Comparison of ENCODE assay signal across 9 cellular contexts in the genomic region with DNA sequence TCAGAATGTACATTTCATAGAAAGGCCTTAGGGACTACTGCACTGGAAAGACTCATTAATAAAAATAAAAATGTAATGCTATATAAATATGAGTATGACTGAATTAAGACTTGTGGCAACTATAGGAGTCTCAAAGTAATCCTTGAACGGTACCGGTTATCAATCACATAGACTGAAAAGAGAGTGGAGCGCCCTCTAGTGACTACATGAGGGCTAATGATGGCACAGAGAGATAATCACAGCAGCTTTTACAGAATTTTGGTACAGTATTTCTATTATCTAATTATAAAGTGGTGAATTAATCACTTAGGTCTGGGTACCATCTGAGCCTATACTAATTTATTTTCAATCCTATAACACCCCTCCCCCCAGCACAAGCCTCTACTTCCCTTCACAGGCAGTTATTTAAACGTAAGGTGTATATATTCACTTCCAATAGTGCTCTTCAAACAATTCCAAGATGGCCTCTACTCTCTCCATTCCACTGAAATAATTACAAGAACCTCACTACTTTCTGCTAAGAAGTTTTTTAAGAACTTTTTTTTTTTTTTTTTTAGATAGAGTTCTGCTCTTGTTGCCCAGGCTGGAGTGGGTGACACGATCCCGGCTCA. TPM values are rescaled to one million over a fixed set of nuclear protein-coding genes. Genes with fewer than 3 reads are reported as not detected.
DNase-seq lines count a peak whose midpoint lies in the region; ATAC-seq and TF ChIP-seq lines count a peak whose summit lies in the region.
"Had no signal": no experiment of that assay in that cellular context is flagged by ENCODE, and none has a peak within 500 bp of the region (broad histone marks: within the 10 kb centered on the region; RNA-seq: fewer than 3 reads in every experiment).

No MANE protein-coding gene starts in this region.

- H3K27me3 Mint-ChIP-seq in Calu3 (ENCODE audit: unreplicated experiment), result no peaks in the 10 kb centered on the region

- no peaks in the 10 kb centered on the region for H3K9me3 ChIP-seq in IMR-90 (ENCODE audit: control insufficient read depth, insufficient read depth, low read length)
- H3K9me3 ChIP-seq in ascending aorta, result no peaks in the 10 kb centered on the region
- H3K9me3 ChIP-seq in hepatocyte (ENCODE audit: low read depth), result no peaks in the 10 kb centered on the region
- H3K9me3 ChIP-seq: SJSA1 had no signal

- no peak overlapping the region for H4K8ac ChIP-seq in IMR-90 (ENCODE audit: low read depth in 2 of 2, low read length in 2 of 2)

- H4K91ac ChIP-seq in IMR-90 (ENCODE audit: insufficient read depth, low read depth, low read length), result no peak overlapping the region

- intact Hi-C loops in Calu3 (cut with micrococcal nuclease; ENCODE audit: unreplicated experiment) (no loop called here), IMR-90 (cut with micrococcal nuclease) (loop anchor here (1.0 kb wide), 1 partner anchor 89 kb away; no protein-coding TSS in a partner anchor), ascending aorta (cut with DNase I) (loop anchor here (5.0 kb wide), 2 partner anchors 42 to 108 kb away; partner anchors contain the start of gene ANKFY1)

- DNase-seq in Calu3 (peak; percentile 24), IMR-90 (peak; percentile 31), SK-MEL-5 (ENCODE audit: low read depth, low spot score) (peak; percentile 72), ascending aorta (ENCODE audit: low spot score in 2 of 2) (no peak), hepatocyte (ENCODE audit: low spot score) (peak; percentile 69), islet precursor cell (no peak)
- peak; percentile 8 to 15 for DNase-seq in stimulated activated CD4-positive, alpha-beta T cell treated with anti-CD3 and anti-CD28 coated beads, Interleukin-1b, Interleukin-23, amount 100 ng/mL, for 1 hour (ENCODE audit: low read depth in 2 of 2)

- no peak overlapping the region for H2BK15ac ChIP-seq in IMR-90 (ENCODE audit: low read depth, low read length)

- H2AK9ac ChIP-seq in IMR-90 (replicated peaks; ENCODE audit: low read depth, low read length, poor library complexity), result no peak overlapping the region

- H3K36me3 Mint-ChIP-seq in Calu3 (ENCODE audit: insufficient read depth, unreplicated experiment), result peaks cover 11% of the 10 kb centered on the region

- in situ Hi-C loops in IMR-90 (cut with MboI; ENCODE audit: low sequenced_read_pairs), result no loop called here
- in situ Hi-C loops in SK-MEL-5 (cut with HindIII; ENCODE audit: low pct_unique_long_range_greater_than_20kb, low sequenced_read_pairs), result no loop called here

- no peaks in the 10 kb centered on the region for H3K4me1 Mint-ChIP-seq in Calu3 (ENCODE audit: low read depth, unreplicated experiment)

- no peak overlapping the region for H3K4ac ChIP-seq in IMR-90 (ENCODE audit: low read depth, low read length)

- POLR2A ChIA-PET in IMR-90 (lab: Charles Lee; ENCODE audit: unreplicated experiment), result no interaction called here

- H2BK20ac ChIP-seq in IMR-90 (ENCODE audit: low read depth, low read length), result no peak overlapping the region

- H3K14ac ChIP-seq in IMR-90 (replicated peaks; ENCODE audit: low read depth, low read length), result no peak overlapping the region

- no peak overlapping the region for H3K27ac Mint-ChIP-seq in Calu3 (ENCODE audit: unreplicated experiment)

- no CpG with 5 or more reads among the region's 6 CpGs for WGBS in IMR-90 (ENCODE audit: extremely low coverage in 2 of 2, insufficient read length in 1 of 2), 2 experiments
- 52% methylated on average over 6 of the region's 6 CpGs for WGBS in hepatocyte (ENCODE audit: low lambda C conversion rate, missing lambda C conversion rate)

- BruUV-seq in Calu3 (replicated peaks; lab: Mats Ljungman, UMichigan) (no TSS peak), IMR-90 (replicated peaks; lab: Mats Ljungman, UMichigan) (no TSS peak)

- CTCF ChIA-PET in Calu3 (lab: Charles Lee) (interaction anchor here (0.8 kb wide), 1 partner anchor 88 kb away, joined by 3 read pairs; no protein-coding TSS in a partner anchor), IMR-90 (lab: Yijun Ruan, JAX) (interaction anchor here (1.0 kb wide), 1 partner anchor 9 kb away, joined by 6 read pairs; no protein-coding TSS in a partner anchor)

- H3K27ac ChIP-seq in IMR-90 (ENCODE audit: insufficient read depth, low read length), result no peak overlapping the region
- no peak overlapping the region for H3K27ac ChIP-seq in ascending aorta
- H3K27ac ChIP-seq in hepatocyte, result no peak overlapping the region
- H3K27ac ChIP-seq: SJSA1 had no signal

- H3K4me1 ChIP-seq in IMR-90 (ENCODE audit: control insufficient read depth, insufficient read depth, low read length) (peaks cover 3% of the 10 kb centered on the region; the same call in 1 of the 2 replicates), ascending aorta (peaks cover 0 to 5% of the 10 kb centered on the region in 2 donors), hepatocyte (ENCODE audit: insufficient read depth) (no peaks in the 10 kb centered on the region)

- H3K9me2 ChIP-seq in hepatocyte (replicated peaks; ENCODE audit: insufficient read depth), result no peaks in the 10 kb centered on the region

- peaks cover 74% of the 10 kb centered on the region for H3K79me2 ChIP-seq in hepatocyte

- no peak for TF ChIP-seq CTCF in Calu3 (IDR thresholded peaks at IDR 0.05; ENCODE audit: unreplicated experiment)
- peak; percentile 61 for TF ChIP-seq CTCF in IMR-90 (conservative IDR thresholded peaks at IDR 0.05; ENCODE audit: low read depth, low read length)
- TF ChIP-seq CTCF in ascending aorta (IDR thresholded peaks at IDR 0.05), result peak; percentile 31 to 68 (median 67)
- TF ChIP-seq CTCF in hepatocyte (IDR thresholded peaks at IDR 0.05; ENCODE audit: poor library complexity), result peak; percentile 70

- no peak overlapping the region for H2BK5ac ChIP-seq in IMR-90 (ENCODE audit: low read depth, low read length, poor library complexity, severe bottlenecking)

- H3K36me3 ChIP-seq in IMR-90 (ENCODE audit: control insufficient read depth, insufficient read depth, low read length) (peaks cover 8% of the 10 kb centered on the region), ascending aorta (peaks cover 7 to 10% of the 10 kb centered on the region in 2 donors), hepatocyte (replicated peaks; ENCODE audit: insufficient read depth, low read depth) (no peaks in the 10 kb centered on the region)

- H4K5ac ChIP-seq in IMR-90 (ENCODE audit: low read depth, low read length), result no peak overlapping the region

- TF ChIP-seq RAD21 in IMR-90 (IDR thresholded peaks at IDR 0.05; ENCODE audit: low read length), result peak; percentile 50

- H2BK120ac ChIP-seq in IMR-90 (ENCODE audit: low read depth, low read length), result no peak overlapping the region

- no peak for TF ChIP-seq POLR2A in IMR-90 (IDR thresholded peaks at IDR 0.05; ENCODE audit: low read depth, low read length)

- H3K4me2 ChIP-seq in IMR-90 (ENCODE audit: low read depth, low read length) (no peak overlapping the region), hepatocyte (no peak overlapping the region)

- H3K9me1 ChIP-seq in IMR-90 (ENCODE audit: insufficient read depth, low read length), result peaks cover 6% of the 10 kb centered on the region

- H3K27me3 ChIP-seq in IMR-90 (ENCODE audit: control insufficient read depth, insufficient read depth, low read length) (no peaks in the 10 kb centered on the region), ascending aorta (no peaks in the 10 kb centered on the region), hepatocyte (no peaks in the 10 kb centered on the region)
- H3K27me3 ChIP-seq: SJSA1 had no signal

- no peak overlapping the region for H3K56ac ChIP-seq in IMR-90 (ENCODE audit: extremely low read depth, insufficient read depth, low read length)

- no peak overlapping the region for H2AK5ac ChIP-seq in IMR-90 (ENCODE audit: low read depth, low read length)

- no peak overlapping the region for H3K23ac ChIP-seq in IMR-90 (ENCODE audit: low read depth, low read length)

- H3K4me3 Mint-ChIP-seq in Calu3 (ENCODE audit: low read depth, unreplicated experiment), result no peak overlapping the region

- H4K20me1 ChIP-seq in IMR-90 (ENCODE audit: insufficient read depth, low read length), result peaks cover 51% of the 10 kb centered on the region
- peaks cover 21% of the 10 kb centered on the region for H4K20me1 ChIP-seq in hepatocyte (ENCODE audit: insufficient read depth, poor library complexity, severe bottlenecking)

- dilution Hi-C loops in IMR-90 (cut with HindIII; ENCODE audit: low sequenced_read_pairs, unreplicated experiment), result no loop called here

- H3K4me3 ChIP-seq in IMR-90 (ENCODE audit: insufficient read depth, low read depth, low read length), result no peak overlapping the region
- no peak overlapping the region for H3K4me3 ChIP-seq in ascending aorta
- no peak overlapping the region for H3K4me3 ChIP-seq in hepatocyte
- H3K4me3 ChIP-seq: SJSA1 had no signal

- no peak overlapping the region for H3K9ac ChIP-seq in IMR-90 (ENCODE audit: low read depth, low read length)

- H3K9me3 Mint-ChIP-seq in Calu3 (ENCODE audit: low read depth, unreplicated experiment), result no peaks in the 10 kb centered on the region

- ATAC-seq in IMR-90 (ENCODE audit: low read depth) (peak; percentile 62), GM18502 (IDR thresholded peaks at IDR 0.05; ENCODE audit: poor library complexity, unreplicated experiment) (no peak)

- H3K18ac ChIP-seq in IMR-90 (ENCODE audit: low read depth, low read length), result no peak overlapping the region

- no peak overlapping the region for H2AFZ ChIP-seq in IMR-90 (replicated peaks; ENCODE audit: low read length, poor library complexity)
- no peak overlapping the region for H2AFZ ChIP-seq in hepatocyte

- peaks cover 29 to 73% of the 10 kb centered on the region in 2 experiments for H3K79me1 ChIP-seq in IMR-90 (ENCODE audit: low read depth in 1 of 2, low read length in 2 of 2)

TF ChIP-seq in IMR-90, 13 proteins besides CTCF, POLR2A, EP300 and RAD21:
- peak; percentile 49 for TF ChIP-seq SMC3 (IDR thresholded peaks at IDR 0.05; ENCODE audit: low read depth, low read length)
- no peak for TF ChIP-seq BHLHE40 (IDR thresholded peaks at IDR 0.05; ENCODE audit: low read depth, low read length)

RNA-seq across cellular contexts. Expression of gene ANKFY1, which starts 40.7 kb away (rescaled TPM):
- 46.8 and 55.2 TPM in 2 replicates for total RNA-seq in Calu3 (2022)
- total RNA-seq in IMR-90 (2012; rRNA removed), result 43.9 and 48.9 TPM in 2 replicates
- polyA plus RNA-seq in IMR-90 (2012; rRNA removed), result 30.7 and 32.3 TPM in 2 replicates
- polyA plus RNA-seq in IMR-90 (2012; cell fraction: cytosol; rRNA removed), result 13.0 and 15.9 TPM in 2 replicates
- 75.6 and 82.9 TPM in 2 replicates for polyA plus RNA-seq in IMR-90 (2012; cell fraction: nucleus; rRNA removed; ENCODE audit: low replicate concordance)
- total RNA-seq in SK-MEL-5 (2014; rRNA removed; shearing (Covaris generic)), result 19.1 and 24.4 TPM in 2 replicates
- 36.5 and 43.9 TPM in 2 replicates for polyA plus RNA-seq in SK-MEL-5 (2015; cell fraction: cytosol; rRNA removed)
- 99.9 and 141 TPM in 2 replicates for polyA plus RNA-seq in SK-MEL-5 (2015; cell fraction: nucleus; rRNA removed)
- total RNA-seq in ascending aorta, result 16.2 TPM
- 32.8 and 35.3 TPM in 2 replicates for total RNA-seq in hepatocyte
- polyA plus RNA-seq in hepatocyte, result 17.5 and 18.6 TPM in 2 replicates

Comparison
In these comparisons a context has a peak if more than half of its experiments do, and no peak if none do; other contexts are left out.
1. DNase-seq: peak in Calu3 (single experiment), IMR-90 (single experiment), SK-MEL-5 (single experiment), hepatocyte (single experiment) and stimulated activated CD4-positive, alpha-beta T cell treated with anti-CD3 and anti-CD28 coated beads, Interleukin-1b, Interleukin-23, amount 100 ng/mL, for 1 hour (2 of 2); none in ascending aorta (0 of 2) and islet precursor cell (single experiment).